8 cellular contexts compared by ENCODE assay signal in genomic region chr22:38681784-38682335, GRCh38.
DNase-seq lines count a peak whose midpoint lies in the region; ATAC-seq lines count a peak whose summit lies in the region.

TOMM22 (plus strand) TSS chr22:38681957; CDS start chr22:38681979, 22 bp downstream.

- DNase-seq in AG08396 (ENCODE audit: low spot score) (peak; percentile 95), NCI-H226 (peak; percentile 69), islet precursor cell (peak; percentile 94)
- peak; percentile 66 to 79 (median 74) for DNase-seq in activated CD4-positive, CD25-positive, alpha-beta regulatory T cell (lab: John Stamatoyannopoulos, UW)
- peak; percentile 81 for DNase-seq in central memory CD4-positive, alpha-beta T cell
- DNase-seq in stimulated activated CD4-positive, alpha-beta T cell treated with anti-CD3 and anti-CD28 coated beads, Interleukin-15, amount 100 ng/mL, for 1 hour (ENCODE audit: low read depth in 1 of 2, low spot score in 1 of 2) = peak; percentile 65 to 71

- ATAC-seq in GM18873 (IDR thresholded peaks at IDR 0.05; ENCODE audit: low FRiP score, unreplicated experiment) (peak; percentile 83), HG03135 (IDR thresholded peaks at IDR 0.05; ENCODE audit: unreplicated experiment) (peak; percentile 91)

Comparison
In these comparisons a context has a peak if more than half of its experiments do, and no peak if none do; other contexts are left out.
1. Peak in every context shown above with its lines: DNase-seq and ATAC-seq.